Comparison of ENCODE assay signal across 8 cellular contexts in genomic region chr19:49875801-49876421, GRCh38. TPM values are rescaled to one million over a fixed set of nuclear protein-coding genes. Genes with fewer than 3 reads are reported as not detected.
DNase-seq lines count a peak whose midpoint lies in the region; ATAC-seq and TF ChIP-seq lines count a peak whose summit lies in the region.

No MANE protein-coding gene starts in this region.

- no peak overlapping the region for H2AFZ ChIP-seq in ACC112 (ENCODE audit: low read length, unreplicated experiment)
- peak overlapping the region; percentile 80 for H2AFZ ChIP-seq in PC-3 (ENCODE audit: low read length)

- DNase-seq in GM20000 (ENCODE audit: low spot score) = peak; percentile 68
- peak; percentile 34 for DNase-seq in PC-3
- peak; percentile 65 for DNase-seq in activated naive CD4-positive, alpha-beta T cell treated with Interleukin-2 at 50 U/mL for 16 hours
- peak; percentile 69 to 86 (median 78) for DNase-seq in heart left ventricle
- peak; percentile 57 for DNase-seq in prostate gland (ENCODE audit: low spot score)
- DNase-seq in iPS-NIHi11 (ENCODE audit: low spot score) = no peak

- no peaks in the 10 kb centered on the region for H3K27me3 ChIP-seq in ACC112 (ENCODE audit: insufficient read depth, low read length)
- H3K27me3 ChIP-seq in PC-3 (ENCODE audit: low read length) = no peaks in the 10 kb centered on the region
- H3K27me3 ChIP-seq in heart left ventricle = no peaks in the 10 kb centered on the region
- H3K27me3 ChIP-seq in prostate gland (replicated peaks; ENCODE audit: insufficient read depth) = no peaks in the 10 kb centered on the region

- H3K79me2 ChIP-seq in ACC112 (ENCODE audit: control insufficient read depth, insufficient read depth, low read length, unreplicated experiment) (peaks cover 19% of the 10 kb centered on the region), PC-3 (ENCODE audit: low read length) (peaks cover 41% of the 10 kb centered on the region)

- peaks cover 13% of the 10 kb centered on the region for H3K4me1 ChIP-seq in ACC112 (ENCODE audit: control insufficient read depth, insufficient read depth, low read length, unreplicated experiment)
- H3K4me1 ChIP-seq in PC-3 (ENCODE audit: insufficient read depth, low read length) = peaks cover 27% of the 10 kb centered on the region
- peaks cover 0 to 32% (median 19%) of the 10 kb centered on the region in 12 donors for H3K4me1 ChIP-seq in heart left ventricle
- H3K4me1 ChIP-seq in prostate gland (replicated peaks) = peaks cover 12% of the 10 kb centered on the region

- WGBS in heart left ventricle, 4 donors = 0 to 1% (median 0%) methylated on average over 8 to 28 of the region's 28 CpGs
- under 1% methylated on average over 25 of the region's 28 CpGs for whole genome bisulfite sequencing in prostate gland

- intact Hi-C loops in PC-3 (cut with micrococcal nuclease) (loop anchor here (5.0 kb wide), 1 partner anchor 199 kb away; the partner anchor contains the start of gene PRMT1), heart left ventricle (cut with DNase I) (loop anchor here in 6 of 10 donors (2.0 to 5.0 kb wide), 9 partner anchors 51 to 423 kb away; partner anchors contain the start of genes AP2A1 (in 3 of the 6), ADM5 (in 1 of the 6), ALDH16A1 (in 1 of the 6) and ATF5 (in 1 of the 6)), prostate gland (cut with DNase I) (no loop called here)

- peak overlapping the region; percentile 96 for H3K27ac ChIP-seq in ACC112 (ENCODE audit: low read depth, low read length)
- peak overlapping the region; percentile 91 for H3K27ac ChIP-seq in PC-3 (ENCODE audit: low read length)
- H3K27ac ChIP-seq in heart left ventricle = peak overlapping the region; percentile 96 to 100 (median 98)
- peak overlapping the region; percentile 99 for H3K27ac ChIP-seq in prostate gland

- H3K9me3 ChIP-seq in PC-3 (ENCODE audit: low read length) = no peaks in the 10 kb centered on the region
- no peaks in the 10 kb centered on the region for H3K9me3 ChIP-seq in heart left ventricle
- H3K9me3 ChIP-seq in prostate gland = no peaks in the 10 kb centered on the region

- H3K9ac ChIP-seq in PC-3 (ENCODE audit: low read length) = peak overlapping the region; percentile 98

- H3K36me3 ChIP-seq in ACC112 (ENCODE audit: insufficient read depth, low read length) = no peaks in the 10 kb centered on the region
- H3K36me3 ChIP-seq in PC-3 (ENCODE audit: low read depth, low read length) = 0 out of 2 replicates have a peak, but pooled peaks cover 12% of the 10 kb centered on the region
- H3K36me3 ChIP-seq in heart left ventricle = peaks cover 2 to 44% (median 25%) of the 10 kb centered on the region in 9 donors
- H3K36me3 ChIP-seq in prostate gland = peaks cover 5 to 7% of the 10 kb centered on the region in 2 donors

- H3K4me2 ChIP-seq in PC-3 (ENCODE audit: low read length) = peak overlapping the region; percentile 98

- H4K20me1 ChIP-seq in PC-3 (ENCODE audit: low read length) = no peaks in the 10 kb centered on the region

- H3K4me3 ChIP-seq in ACC112 (ENCODE audit: low read depth, low read length) = peak overlapping the region; percentile 96
- peak overlapping the region; percentile 93 for H3K4me3 ChIP-seq in PC-3 (ENCODE audit: low read length)
- peak overlapping the region; percentile 72 to 99 (median 87) for H3K4me3 ChIP-seq in heart left ventricle
- H3K4me3 ChIP-seq in prostate gland = peak overlapping the region; percentile 94 to 98

- TF ChIP-seq POLR2A in heart left ventricle (IDR thresholded peaks at IDR 0.05) = no peak
- TF ChIP-seq POLR2A in prostate gland (IDR thresholded peaks at IDR 0.05) = no peak

- 0 out of 2 replicates have a peak, but pooled peaks have one; percentile 6 for ATAC-seq in PC-3
- ATAC-seq in heart left ventricle = peak in 2 of 4 donors; percentile 9 to 13
- ATAC-seq in HG03571 (IDR thresholded peaks at IDR 0.05; ENCODE audit: unreplicated experiment) = no peak

- no TSS peak for BruUV-seq in PC-3 (replicated peaks; lab: Mats Ljungman, UMichigan)

- no peaks in the 10 kb centered on the region for H3K9me2 ChIP-seq in PC-3 (replicated peaks; ENCODE audit: low read length)

- POLR2A ChIA-PET in PC-3 (lab: Charles Lee; ENCODE audit: unreplicated experiment) = interaction anchor here (0.6 kb wide), 1 partner anchor 36 kb away, joined by 31 read pairs; no protein-coding TSS in a partner anchor

- no peaks in the 10 kb centered on the region for H3F3A ChIP-seq in PC-3 (ENCODE audit: low read length, unreplicated experiment)

- TF ChIP-seq CTCF in GM20000 (IDR thresholded peaks at IDR 0.05; ENCODE audit: extremely low read depth, missing control alignments) = no peak
- TF ChIP-seq CTCF in PC-3 (conservative IDR thresholded peaks at IDR 0.05; ENCODE audit: low read depth, low read length) = no peak
- no peak for TF ChIP-seq CTCF in heart left ventricle (IDR thresholded peaks at IDR 0.05)
- no peak for TF ChIP-seq CTCF in prostate gland (IDR thresholded peaks at IDR 0.05)

- CTCF ChIA-PET in PC-3 (lab: Charles Lee) = no interaction called here

RNA-seq across cellular contexts. Expression of gene AKT1S1, which starts 1.2 kb away (rescaled TPM):
- total RNA-seq in PC-3 (2014; rRNA removed) (42.3 and 61.0 TPM in 2 replicates), heart left ventricle (10 to 100 TPM; 25.3 to 46.0 (median 31.2) TPM), prostate gland (10 to 100 TPM; 27.6 to 30.2 TPM)
- 10 to 100 TPM; 41.9 to 55.1 TPM for polyA plus RNA-seq in heart left ventricle

RNA-seq across cellular contexts. Expression of gene TBC1D17, which starts 1.6 kb away (rescaled TPM):
- total RNA-seq in PC-3 (2014; rRNA removed) (17.8 and 18.8 TPM in 2 replicates), heart left ventricle (10 to 100 TPM; 30.1 to 54.8 (median 39.8) TPM), prostate gland (10 to 100 TPM; 33.0 to 51.4 TPM)
- polyA plus RNA-seq in heart left ventricle = 10 to 100 TPM; 30.7 to 35.9 TPM

RNA-seq across cellular contexts. Expression of gene PNKP, which starts 8.5 kb away (rescaled TPM):
- total RNA-seq in PC-3 (2014; rRNA removed) (141 and 172 TPM in 2 replicates), heart left ventricle (10 to 100 TPM; 26.6 to 57.0 (median 36.8) TPM), prostate gland (100 to 1,000 TPM in 1 of 2 donors, 10 to 100 TPM in 1; 64.9 to 128 TPM)
- polyA plus RNA-seq in heart left ventricle = 10 to 100 TPM; 32.7 to 54.7 TPM

RNA-seq across cellular contexts. Expression of gene IL4I1, which starts 20.8 kb away (rescaled TPM):
- total RNA-seq in PC-3 (2014; rRNA removed) (0.29 and 2.2 TPM in 2 replicates), heart left ventricle (10 to 100 TPM in 2 of 9 donors, under 1 TPM in 4, not detected in 3; 0.27 to 21.6 (median 0.64) TPM), prostate gland (1 to 10 TPM in 1 of 2 donors, under 1 TPM in 1; 0.14 to 2.5 TPM)
- under 1 TPM in 1 of 2 donors, not detected in 1; 0.30 TPM for polyA plus RNA-seq in heart left ventricle

RNA-seq across cellular contexts. Expression of gene PTOV1, which starts 25.0 kb away (rescaled TPM):
- total RNA-seq in PC-3 (2014; rRNA removed) (138 and 148 TPM in 2 replicates), heart left ventricle (100 to 1,000 TPM in 1 of 9 donors, 10 to 100 TPM in 8; 70.9 to 109 (median 91.5) TPM), prostate gland (100 to 1,000 TPM; 179 to 252 TPM)
- polyA plus RNA-seq in heart left ventricle = 100 to 1,000 TPM in 1 of 2 donors, 10 to 100 TPM in 1; 85.9 to 135 TPM
